1 cellular context compared by ENCODE assay signal in genomic region chr6:27591660-27592059, GRCh38.
TF ChIP-seq lines count a peak whose summit lies in the region.

No MANE protein-coding gene starts in this region.

TF ChIP-seq in HepG2, 621 proteins besides CTCF, POLR2A, EP300 and RAD21 (continued from another document and continues in another):
- TF ChIP-seq CSRNP1 (CRISPR knock-in tag; IDR thresholded peaks at IDR 0.05) (no peak), ZNF775 (CRISPR knock-in tag; IDR thresholded peaks at IDR 0.05; ENCODE audit: borderline replicate concordance) (no peak), GABPB1 (CRISPR knock-in tag; IDR thresholded peaks at IDR 0.05) (no peak; the same call in 1 of the 2 replicates), GATAD1 (CRISPR knock-in tag; IDR thresholded peaks at IDR 0.05) (no peak), ZSCAN25 (CRISPR knock-in tag; IDR thresholded peaks at IDR 0.05) (no peak), TRIM22 (IDR thresholded peaks at IDR 0.05) (no peak), ZFP90 (CRISPR knock-in tag; IDR thresholded peaks at IDR 0.05; ENCODE audit: borderline replicate concordance) (no peak), DNMT1 (CRISPR knock-in tag; IDR thresholded peaks at IDR 0.05) (no peak), JUNB (CRISPR knock-in tag; IDR thresholded peaks at IDR 0.05; ENCODE audit: borderline replicate concordance) (no peak), ZFP91 (CRISPR knock-in tag; IDR thresholded peaks at IDR 0.05; ENCODE audit: borderline replicate concordance) (no peak), ZEB1 (IDR thresholded peaks at IDR 0.05; ENCODE audit: insufficient replicate concordance, low read depth) (no peak), ZNF549 (CRISPR knock-in tag; IDR thresholded peaks at IDR 0.05) (no peak), IRF1 (CRISPR knock-in tag; IDR thresholded peaks at IDR 0.05; ENCODE audit: low read depth) (no peak), ZNF407 (CRISPR knock-in tag; IDR thresholded peaks at IDR 0.05; ENCODE audit: not compliant biosample characterization) (no peak), TEF (CRISPR knock-in tag; IDR thresholded peaks at IDR 0.05) (no peak), FOXK1 (CRISPR knock-in tag; IDR thresholded peaks at IDR 0.05; ENCODE audit: borderline replicate concordance, low read depth) (no peak), ATM (IDR thresholded peaks at IDR 0.05; ENCODE audit: borderline replicate concordance) (no peak), MYC (CRISPR knock-in tag; IDR thresholded peaks at IDR 0.05; ENCODE audit: borderline replicate concordance) (no peak), CEBPG (CRISPR knock-in tag; IDR thresholded peaks at IDR 0.05) (0 out of 2 replicates have a peak, but pooled peaks have one; percentile 7), ZNF530 (CRISPR knock-in tag; IDR thresholded peaks at IDR 0.05; ENCODE audit: low read depth) (no peak), BCL3 (CRISPR knock-in tag; IDR thresholded peaks at IDR 0.05) (no peak), NCOA5 (CRISPR knock-in tag; IDR thresholded peaks at IDR 0.05) (no peak), ZKSCAN8 (CRISPR knock-in tag; IDR thresholded peaks at IDR 0.05; ENCODE audit: borderline replicate concordance) (no peak), ZBTB43 (CRISPR knock-in tag; conservative IDR thresholded peaks at IDR 0.05) (no peak), ZNF597 (CRISPR knock-in tag; IDR thresholded peaks at IDR 0.05) (0 out of 2 replicates have a peak, but pooled peaks have one; percentile 56), SNRNP70 (IDR thresholded peaks at IDR 0.05; ENCODE audit: low read depth, low read length) (no peak), TOPORS (CRISPR knock-in tag; IDR thresholded peaks at IDR 0.05) (no peak), TSC22D2 (CRISPR knock-in tag; IDR thresholded peaks at IDR 0.05; ENCODE audit: borderline replicate concordance) (no peak), NFE2L2 (IDR thresholded peaks at IDR 0.05; ENCODE audit: low read length) (no peak), SP140L (CRISPR knock-in tag; IDR thresholded peaks at IDR 0.05; ENCODE audit: borderline replicate concordance) (no peak), ZNF7 (CRISPR knock-in tag; IDR thresholded peaks at IDR 0.05) (no peak), ZNF766 (CRISPR knock-in tag; IDR thresholded peaks at IDR 0.05; ENCODE audit: borderline replicate concordance) (no peak), ZBTB2 (CRISPR knock-in tag; IDR thresholded peaks at IDR 0.05; ENCODE audit: low read depth) (no peak), ATF1 (CRISPR knock-in tag; IDR thresholded peaks at IDR 0.05) (no peak), ZNF770 (CRISPR knock-in tag; IDR thresholded peaks at IDR 0.05) (no peak), CREBL2 (CRISPR knock-in tag; IDR thresholded peaks at IDR 0.05; ENCODE audit: borderline replicate concordance) (no peak), SMAD3 (CRISPR knock-in tag; IDR thresholded peaks at IDR 0.05) (no peak)
